ENCODE assay signal across 1 cellular context in genomic region chr22:20507253-20508066, GRCh38.
TF ChIP-seq lines count a peak whose summit lies in the region.

Gene MED15 (plus strand): TSS chr22:20507610. CDS start chr22:20507679, 69 bp downstream.

TF ChIP-seq in K562, 482 proteins besides CTCF, POLR2A, EP300 and RAD21 (continued from another document and continues in another):
- peak; percentile 85 for TF ChIP-seq HOXB6 (CRISPR knock-in tag; IDR thresholded peaks at IDR 0.05; ENCODE audit: borderline replicate concordance)
- no peak for TF ChIP-seq TRIM25 (IDR thresholded peaks at IDR 0.05; ENCODE audit: borderline replicate concordance)
- TF ChIP-seq PBX2 (CRISPR knock-in tag; IDR thresholded peaks at IDR 0.05; ENCODE audit: low read depth), result no peak
- no peak for TF ChIP-seq PBX2 (tag; conservative IDR thresholded peaks at IDR 0.05; ENCODE audit: low read depth)
- TF ChIP-seq SIX5 (IDR thresholded peaks at IDR 0.05; ENCODE audit: borderline replicate concordance in 1 of 2, insufficient read depth in 1 of 2, low read depth in 1 of 2, low read length in 2 of 2), result peak in 1 of 2 experiments; percentile 100; a peak in 2 of 4 replicates
- TF ChIP-seq HDAC6 (IDR thresholded peaks at IDR 0.05; ENCODE audit: low read depth, low read length), result 0 out of 2 replicates have a peak, but pooled peaks have one; percentile 84
- TF ChIP-seq ZNF217 (CRISPR knock-in tag; IDR thresholded peaks at IDR 0.05), result peak; percentile 97
- TF ChIP-seq ZNF77 (CRISPR knock-in tag; IDR thresholded peaks at IDR 0.05), result no peak
- TF ChIP-seq NFXL1 (CRISPR knock-in tag; IDR thresholded peaks at IDR 0.05), result no peak
- no peak for TF ChIP-seq DPF2 (IDR thresholded peaks at IDR 0.05)
- peak; percentile 36 for TF ChIP-seq WHSC1 (IDR thresholded peaks at IDR 0.05; ENCODE audit: low read length)
- TF ChIP-seq RBM25 (IDR thresholded peaks at IDR 0.05; ENCODE audit: low read depth, low read length, severe bottlenecking), result no peak
- no peak for TF ChIP-seq MAZ (CRISPR knock-in tag; conservative IDR thresholded peaks at IDR 0.05 in 1 of 2, IDR thresholded peaks at IDR 0.05 in 1 of 2)
- TF ChIP-seq SREBF2 (CRISPR knock-in tag; IDR thresholded peaks at IDR 0.05), result no peak
- TF ChIP-seq MXI1 (IDR thresholded peaks at IDR 0.05; ENCODE audit: low read depth, low read length), result peak; percentile 95
- peak; percentile 100 for TF ChIP-seq RBBP5 (IDR thresholded peaks at IDR 0.05; ENCODE audit: borderline replicate concordance, insufficient read depth, low read length, poor library complexity, severe bottlenecking)
- TF ChIP-seq LEF1 (IDR thresholded peaks at IDR 0.05), result no peak
- peak; percentile 95 for TF ChIP-seq MYC (IDR thresholded peaks at IDR 0.05; ENCODE audit: low read depth, low read length)
- peak; percentile 99 for TF ChIP-seq MYC (CRISPR knock-in tag; IDR thresholded peaks at IDR 0.05; ENCODE audit: borderline replicate concordance, low read depth)
- TF ChIP-seq GTF3C2 (IDR thresholded peaks at IDR 0.05; ENCODE audit: borderline replicate concordance, extremely low read depth, insufficient read length), result no peak
- TF ChIP-seq SNAPC5 (CRISPR knock-in tag; IDR thresholded peaks at IDR 0.05), result no peak
- peak; percentile 95 for TF ChIP-seq XRCC5 (IDR thresholded peaks at IDR 0.05; ENCODE audit: low read depth, low read length)
- TF ChIP-seq KLF6 (CRISPR knock-in tag; IDR thresholded peaks at IDR 0.05; ENCODE audit: borderline replicate concordance), result no peak
- TF ChIP-seq ZNF644 (tag; IDR thresholded peaks at IDR 0.05; ENCODE audit: low read depth), result no peak
- no peak for TF ChIP-seq HMG20A (CRISPR knock-in tag; conservative IDR thresholded peaks at IDR 0.05)
- no peak; the same call in 1 of the 2 replicates for TF ChIP-seq ID3 (CRISPR knock-in tag; IDR thresholded peaks at IDR 0.05)
- no peak for TF ChIP-seq ID3 (tag; IDR thresholded peaks at IDR 0.05)
- no peak for TF ChIP-seq SOX6 (IDR thresholded peaks at IDR 0.05)
- TF ChIP-seq PML (IDR thresholded peaks at IDR 0.05; ENCODE audit: low read length), result no peak
- peak; percentile 99; the same call in 1 of the 2 replicates for TF ChIP-seq RBM14 (IDR thresholded peaks at IDR 0.05; ENCODE audit: borderline replicate concordance, insufficient read depth, low read depth, low read length)
- no peak for TF ChIP-seq STAT5A (IDR thresholded peaks at IDR 0.05; ENCODE audit: borderline replicate concordance, low read length)
- no peak for TF ChIP-seq ZNF79 (CRISPR knock-in tag; IDR thresholded peaks at IDR 0.05; ENCODE audit: low read depth)
- TF ChIP-seq ZBTB17 (CRISPR knock-in tag; IDR thresholded peaks at IDR 0.05), result no peak
- peak; percentile 97 for TF ChIP-seq RBM22 (IDR thresholded peaks at IDR 0.05; ENCODE audit: low read depth, low read length, poor library complexity, severe bottlenecking)
- no peak for TF ChIP-seq CTCFL (IDR thresholded peaks at IDR 0.05; ENCODE audit: borderline replicate concordance, insufficient read depth, low read depth, low read length, poor library complexity, severe bottlenecking)
- TF ChIP-seq SMAD4 (CRISPR knock-in tag; conservative IDR thresholded peaks at IDR 0.05), result no peak
- no peak for TF ChIP-seq KAT8 (IDR thresholded peaks at IDR 0.05; ENCODE audit: low read depth)
- no peak for TF ChIP-seq BCOR (IDR thresholded peaks at IDR 0.05)
- TF ChIP-seq CBX5 (IDR thresholded peaks at IDR 0.05; ENCODE audit: borderline replicate concordance, low read depth), result no peak
- TF ChIP-seq TOE1 (IDR thresholded peaks at IDR 0.05; ENCODE audit: borderline replicate concordance), result no peak
- peak; percentile 99 for TF ChIP-seq TOE1 (CRISPR knock-in tag; IDR thresholded peaks at IDR 0.05; ENCODE audit: borderline replicate concordance, low read depth)
- TF ChIP-seq ZNF511 (CRISPR knock-in tag; IDR thresholded peaks at IDR 0.05), result no peak
- no peak for TF ChIP-seq ZNF740 (CRISPR knock-in tag; IDR thresholded peaks at IDR 0.05)
- no peak for TF ChIP-seq ZNF740 (tag; IDR thresholded peaks at IDR 0.05)
- no peak for TF ChIP-seq HDGF (IDR thresholded peaks at IDR 0.05)
- TF ChIP-seq CHD1 (IDR thresholded peaks at IDR 0.05; ENCODE audit: low read length), result peak; percentile 89
- TF ChIP-seq CREBBP (IDR thresholded peaks at IDR 0.05; ENCODE audit: low read depth, low read length), result no peak
- no peak for TF ChIP-seq ZNF778 (CRISPR knock-in tag; IDR thresholded peaks at IDR 0.05)
- no peak for TF ChIP-seq ZNF311 (CRISPR knock-in tag; IDR thresholded peaks at IDR 0.05)
- no peak for TF ChIP-seq PRMT5 (CRISPR knock-in tag; IDR thresholded peaks at IDR 0.05)
- TF ChIP-seq NR4A1 (CRISPR knock-in tag; IDR thresholded peaks at IDR 0.05), result no peak
- TF ChIP-seq NR4A1 (tag; IDR thresholded peaks at IDR 0.05), result no peak
- TF ChIP-seq TAF15 (IDR thresholded peaks at IDR 0.05; ENCODE audit: low read depth, low read length), result peak; percentile 71; the same call in 1 of the 2 replicates
- peak; percentile 77 for TF ChIP-seq RBM39 (optimal IDR thresholded peaks at IDR 0.05; ENCODE audit: low read depth, low read length)
- no peak for TF ChIP-seq MCM3 (IDR thresholded peaks at IDR 0.05)
- no peak for TF ChIP-seq ZNF12 (CRISPR knock-in tag; IDR thresholded peaks at IDR 0.05)
- no peak for TF ChIP-seq HMG20B (CRISPR knock-in tag; IDR thresholded peaks at IDR 0.05)
- TF ChIP-seq C11orf30 (IDR thresholded peaks at IDR 0.05; ENCODE audit: low read depth), result no peak
- no peak for TF ChIP-seq ZNF146 (CRISPR knock-in tag; IDR thresholded peaks at IDR 0.05; ENCODE audit: unreplicated experiment)
- TF ChIP-seq POU5F1 (IDR thresholded peaks at IDR 0.05; ENCODE audit: borderline replicate concordance, low read depth, low read length, partially characterized antibody), result peak; percentile 100
- TF ChIP-seq CREB3L1 (IDR thresholded peaks at IDR 0.05; ENCODE audit: borderline replicate concordance, low read depth), result no peak
- TF ChIP-seq GTF2B (IDR thresholded peaks at IDR 0.05; ENCODE audit: extremely low read depth, insufficient read length), result no peak
- no peak for TF ChIP-seq PHB2 (IDR thresholded peaks at IDR 0.05; ENCODE audit: low read depth)
